Comparison of ENCODE assay signal across 8 cellular contexts in the genomic region with DNA sequence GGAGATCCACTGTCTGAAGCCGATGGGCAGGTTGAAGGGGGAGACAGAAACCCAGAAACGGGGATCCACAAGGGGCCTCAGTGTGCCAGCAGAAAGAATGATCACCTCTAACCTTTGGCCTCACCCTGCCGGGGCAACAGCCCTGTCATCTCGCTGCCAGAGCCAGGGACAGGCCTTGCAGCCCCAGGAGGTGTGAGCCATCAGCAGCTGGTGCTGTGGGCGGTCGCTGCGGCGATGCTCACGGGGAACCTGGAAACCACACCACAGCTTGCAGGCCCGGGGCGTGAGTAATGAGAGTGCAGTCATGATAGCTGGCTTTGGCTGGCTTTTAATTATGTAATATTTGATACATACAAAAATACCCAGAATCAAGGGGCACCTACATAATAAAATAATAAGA. TPM values are rescaled to one million over a fixed set of nuclear protein-coding genes. Genes with fewer than 3 reads are reported as not detected.
A peak's percentile ranks its signal among the peaks of the same experiment; 100 is the strongest.
DNase-seq lines count a peak whose midpoint lies in the region; ATAC-seq and TF ChIP-seq lines count a peak whose summit lies in the region.

No MANE protein-coding gene starts in this region.

- peaks cover 14% of the 10 kb centered on the region for H3K4me1 ChIP-seq in CD4-positive, alpha-beta memory T cell (ENCODE audit: insufficient read depth, low read length)
- H3K4me1 ChIP-seq in smooth muscle cell (ENCODE audit: low read depth), result no peaks in the 10 kb centered on the region
- H3K4me1 ChIP-seq in PC-9 (replicated peaks; ENCODE audit: insufficient read depth), result 0 out of 2 replicates have a peak, but pooled peaks cover 4% of the 10 kb centered on the region

- WGBS in smooth muscle cell (ENCODE audit: low lambda C conversion rate), result 52% methylated on average over 11 of the region's 11 CpGs

- H3K9me3 ChIP-seq in CD4-positive, alpha-beta memory T cell (ENCODE audit: control insufficient read depth in 1 of 2, low read length in 2 of 2), result peaks cover 0 to 5% of the 10 kb centered on the region in 2 donors
- H3K9me3 ChIP-seq in smooth muscle cell (replicated peaks; ENCODE audit: low read depth), result peaks cover 4% of the 10 kb centered on the region
- H3K9me3 ChIP-seq in PC-9 (ENCODE audit: insufficient read depth, low read depth), result no peaks in the 10 kb centered on the region

- peak; percentile 52 to 82 (median 60) for DNase-seq in CD4-positive, alpha-beta memory T cell
- DNase-seq in NCI-H2171 treated with DMSO at 0.1 percent for 48 hours (lab: John Stamatoyannopoulos, UW) (peak; percentile 91), neural crest cell (ENCODE audit: low read depth, low spot score) (no peak), smooth muscle cell (lab: John Stamatoyannopoulos, UW; ENCODE audit: unreplicated experiment) (no peak), PC-9 (no peak), progenitor cell of endocrine pancreas (ENCODE audit: low spot score, unreplicated experiment) (no peak)
- DNase-seq in activated T-helper 1 cell treated with anti-CD3 and anti-CD28 coated beads, Interleukin-2, amount 50 U/mL, for 16 hours (ENCODE audit: low read depth in 1 of 2, low spot score in 1 of 2), result peak; percentile 37 to 64

- peaks cover 9 to 19% (median 15%) of the 10 kb centered on the region in 4 donors for H3K4me1 Mint-ChIP-seq in CD4-positive, alpha-beta memory T cell
- peaks cover 3% of the 10 kb centered on the region for H3K4me1 Mint-ChIP-seq in neural crest cell
- peaks cover 8% of the 10 kb centered on the region for H3K4me1 Mint-ChIP-seq in progenitor cell of endocrine pancreas (ENCODE audit: low read depth)

- POLR2A ChIA-PET in CD4-positive, alpha-beta memory T cell (lab: Charles Lee; ENCODE audit: partially characterized antibody), result interaction anchor here (1.0 to 1.3 kb wide), 2 partner anchors 15 to 63 kb away, joined by 3 to 4 read pairs; no protein-coding TSS in a partner anchor
- POLR2A ChIA-PET in PC-9 (lab: Charles Lee; ENCODE audit: unreplicated experiment), result no interaction called here

- H3K9me2 ChIP-seq in PC-9 (ENCODE audit: insufficient read depth), result no peaks in the 10 kb centered on the region

- H3K27me3 Mint-ChIP-seq in CD4-positive, alpha-beta memory T cell, result peaks cover 0 to 1% of the 10 kb centered on the region in 2 donors
- H3K27me3 Mint-ChIP-seq in neural crest cell (ENCODE audit: low read depth), result no peaks in the 10 kb centered on the region
- H3K27me3 Mint-ChIP-seq in progenitor cell of endocrine pancreas, result peaks cover 17% of the 10 kb centered on the region

- peak overlapping the region in 2 of 8 donors; percentile 22 to 64 for H3K4me3 Mint-ChIP-seq in CD4-positive, alpha-beta memory T cell
- H3K4me3 Mint-ChIP-seq in neural crest cell (peak overlapping the region; percentile 60), progenitor cell of endocrine pancreas (ENCODE audit: low read depth) (no peak overlapping the region)

- H3K27me3 ChIP-seq in CD4-positive, alpha-beta memory T cell (ENCODE audit: insufficient read depth, low read length), result no peaks in the 10 kb centered on the region
- H3K27me3 ChIP-seq in smooth muscle cell (ENCODE audit: low read depth), result no peaks in the 10 kb centered on the region
- H3K27me3 ChIP-seq in PC-9 (ENCODE audit: insufficient read depth, low read depth), result no peaks in the 10 kb centered on the region

- no peak overlapping the region for H3K4me2 ChIP-seq in smooth muscle cell
- H3K4me2 ChIP-seq in PC-9, result no peak overlapping the region

- no peak overlapping the region for H3K27ac ChIP-seq in CD4-positive, alpha-beta memory T cell (ENCODE audit: low read depth, low read length)
- H3K27ac ChIP-seq in smooth muscle cell (ENCODE audit: low read depth), result no peak overlapping the region
- no peak overlapping the region for H3K27ac ChIP-seq in PC-9

- H3F3A ChIP-seq in smooth muscle cell (ENCODE audit: low read depth) (no peaks in the 10 kb centered on the region), PC-9 (ENCODE audit: insufficient read depth, low read depth) (no peaks in the 10 kb centered on the region)

- H2AFZ ChIP-seq in smooth muscle cell (ENCODE audit: low read depth) (no peak overlapping the region), PC-9 (no peak overlapping the region)

- intact Hi-C loops in CD4-positive, alpha-beta memory T cell (cut with micrococcal nuclease), result no loop called here
- intact Hi-C loops in PC-9 (cut with micrococcal nuclease; ENCODE audit: unreplicated experiment), result no loop called here

- no peaks in the 10 kb centered on the region for H3K36me3 ChIP-seq in CD4-positive, alpha-beta memory T cell (ENCODE audit: insufficient read depth, low read length)
- H3K36me3 ChIP-seq in smooth muscle cell (ENCODE audit: low read depth) (no peaks in the 10 kb centered on the region), PC-9 (ENCODE audit: low read depth) (no peaks in the 10 kb centered on the region)

- peaks cover 0 to 17% (median 12%) of the 10 kb centered on the region in 8 donors for H3K9me3 Mint-ChIP-seq in CD4-positive, alpha-beta memory T cell
- H3K9me3 Mint-ChIP-seq in neural crest cell (peaks cover 6% of the 10 kb centered on the region), progenitor cell of endocrine pancreas (ENCODE audit: low read depth) (peaks cover 7% of the 10 kb centered on the region)

- peak; percentile 54 for ATAC-seq in GM21529 (IDR thresholded peaks at IDR 0.05; ENCODE audit: unreplicated experiment)

- CTCF ChIA-PET in CD4-positive, alpha-beta memory T cell (lab: Charles Lee; ENCODE audit: partially characterized antibody), result interaction anchor here (0.6 to 1.6 kb wide), 2 partner anchors 31 to 63 kb away, joined by 3 to 4 read pairs; no protein-coding TSS in a partner anchor
- CTCF ChIA-PET in PC-9 (lab: Charles Lee), result no interaction called here

- H4K20me1 ChIP-seq in smooth muscle cell (ENCODE audit: low read depth) (no peaks in the 10 kb centered on the region), PC-9 (ENCODE audit: insufficient read depth) (no peaks in the 10 kb centered on the region)

- H3K9ac ChIP-seq in smooth muscle cell (ENCODE audit: low read depth), result no peak overlapping the region

- peaks cover 0 to 5% of the 10 kb centered on the region in 2 donors for H3K36me3 Mint-ChIP-seq in CD4-positive, alpha-beta memory T cell
- H3K36me3 Mint-ChIP-seq in neural crest cell (ENCODE audit: low read depth) (peaks cover 15% of the 10 kb centered on the region), progenitor cell of endocrine pancreas (ENCODE audit: insufficient read depth) (peaks cover 2% of the 10 kb centered on the region)

- no peak overlapping the region for H3K4me3 ChIP-seq in CD4-positive, alpha-beta memory T cell (ENCODE audit: low read length in 2 of 2)
- H3K4me3 ChIP-seq in smooth muscle cell (no peak overlapping the region), PC-9 (no peak overlapping the region)

- peak overlapping the region in 6 of 7 donors; percentile 19 to 83 (median 68) for H3K27ac Mint-ChIP-seq in CD4-positive, alpha-beta memory T cell
- H3K27ac Mint-ChIP-seq in neural crest cell (ENCODE audit: unreplicated experiment), result no peak overlapping the region
- H3K27ac Mint-ChIP-seq in progenitor cell of endocrine pancreas, result no peak overlapping the region

- H3K79me2 ChIP-seq in smooth muscle cell (ENCODE audit: low read depth) (no peaks in the 10 kb centered on the region), PC-9 (ENCODE audit: low read depth) (no peaks in the 10 kb centered on the region)

- TF ChIP-seq CTCF in neural crest cell (conservative IDR thresholded peaks at IDR 0.05), result no peak
- no peak for TF ChIP-seq CTCF in smooth muscle cell (IDR thresholded peaks at IDR 0.05; ENCODE audit: borderline replicate concordance, insufficient read depth, poor library complexity, severe bottlenecking)
- TF ChIP-seq CTCF in PC-9 (conservative IDR thresholded peaks at IDR 0.05), result no peak
- TF ChIP-seq CTCF in progenitor cell of endocrine pancreas (IDR thresholded peaks at IDR 0.05; ENCODE audit: unreplicated experiment), result no peak

- BruUV-seq in PC-9 (replicated peaks; lab: Mats Ljungman, UMichigan), result no TSS peak

RNA-seq across cellular contexts. Expression of a gene that starts 4.7 kb away (rescaled TPM):
- total RNA-seq in CD4-positive, alpha-beta memory T cell, result 1 to 10 TPM in 1 of 2 experiments, under 1 TPM in 1; 0.30 to 1.5 TPM
- polyA plus RNA-seq in CD4-positive, alpha-beta memory T cell, result 1 to 10 TPM in 1 of 2 donors, not detected in 1; 1.9 TPM
- total RNA-seq in neural crest cell (54.8 and 56.4 TPM in 2 replicates), smooth muscle cell (22.1 and 29.2 TPM in 2 replicates), PC-9 (2021) (6.8 and 8.9 TPM in 2 replicates), progenitor cell of endocrine pancreas (46.6 and 47.0 TPM in 2 replicates)
- 34.5 and 54.1 TPM in 2 replicates for polyA plus RNA-seq in smooth muscle cell

Comparison
In these comparisons a context has a peak if more than half of its experiments do, and no peak if none do; other contexts are left out.
1. DNase-seq: peak in CD4-positive, alpha-beta memory T cell (5 of 5), NCI-H2171 treated with DMSO at 0.1 percent for 48 hours (single experiment) and activated T-helper 1 cell treated with anti-CD3 and anti-CD28 coated beads, Interleukin-2, amount 50 U/mL, for 16 hours (2 of 2); none in neural crest cell (single experiment), smooth muscle cell (single experiment), PC-9 (0 of 2) and progenitor cell of endocrine pancreas (single experiment).
2. H3K27ac Mint-ChIP-seq: peak in CD4-positive, alpha-beta memory T cell (6 of 7); none in neural crest cell (single experiment) and progenitor cell of endocrine pancreas (single experiment).